16 cellular contexts compared by ENCODE assay signal in the genomic region with DNA sequence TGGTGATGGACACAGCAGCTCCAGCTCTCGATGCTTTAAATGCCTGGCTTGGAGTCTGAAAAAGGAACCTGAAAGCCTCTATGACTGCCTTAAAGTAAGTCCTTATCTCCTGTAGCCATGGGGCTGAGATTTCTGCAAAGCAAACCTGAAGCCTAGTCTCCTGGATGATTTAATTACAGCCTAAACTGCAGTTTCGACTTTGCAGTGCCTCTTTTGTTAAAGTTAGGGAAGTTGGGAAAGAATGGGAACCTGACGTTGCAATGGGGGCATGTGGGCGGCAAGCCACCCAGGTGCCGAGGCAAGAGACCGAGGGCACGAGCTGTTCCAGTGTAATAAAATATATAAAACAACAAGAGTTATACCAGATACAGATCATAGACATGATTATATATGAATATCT. TPM values are rescaled to one million over a fixed set of nuclear protein-coding genes. Genes with fewer than 3 reads are reported as not detected.
DNase-seq lines count a peak whose midpoint lies in the region; ATAC-seq, FAIRE-seq and TF ChIP-seq lines count a peak whose summit lies in the region.
"Had no signal": no experiment of that assay in that cellular context is flagged by ENCODE, and none has a peak within 500 bp of the region (broad histone marks: within the 10 kb centered on the region; RNA-seq: fewer than 3 reads in every experiment).

No MANE protein-coding gene starts in this region.

- FAIRE-seq in astrocyte (lab: Jason Lieb, UNC) = no peak

- peaks cover 9% of the 10 kb centered on the region for H3K27me3 Mint-ChIP-seq in activated CD4-positive, alpha-beta T cell treated with anti-CD3 and anti-CD28 coated beads, Interleukin-2, amount 10 ng/mL, durations not matched to agents 7 days and 5 days
- H3K27me3 Mint-ChIP-seq in astrocyte (ENCODE audit: low read depth, unreplicated experiment) = no peaks in the 10 kb centered on the region

- no peaks in the 10 kb centered on the region for H3K9me3 ChIP-seq in astrocyte (ENCODE audit: insufficient read depth, low read depth, low read length)
- H3K9me3 ChIP-seq in smooth muscle cell (replicated peaks; ENCODE audit: low read depth) = no peaks in the 10 kb centered on the region
- H3K9me3 ChIP-seq: breast epithelium, ovary had no signal

- WGBS in smooth muscle cell (ENCODE audit: low lambda C conversion rate) = 81% methylated on average over 7 of the region's 7 CpGs

- H3K4me1 ChIP-seq in KMS-11 (ENCODE audit: low read depth, poor library complexity, severe bottlenecking) = peaks cover 19% of the 10 kb centered on the region
- peaks cover 7% of the 10 kb centered on the region for H3K4me1 ChIP-seq in astrocyte (ENCODE audit: insufficient read depth, low read length)
- peaks cover 8% of the 10 kb centered on the region for H3K4me1 ChIP-seq in smooth muscle cell (ENCODE audit: low read depth)

- ATAC-seq in esophagus mucosa = no peak

- H3K36me3 ChIP-seq in KMS-11 (ENCODE audit: insufficient read depth) = no peaks in the 10 kb centered on the region
- no peaks in the 10 kb centered on the region for H3K36me3 ChIP-seq in astrocyte (ENCODE audit: insufficient read depth, low read length)
- no peaks in the 10 kb centered on the region for H3K36me3 ChIP-seq in smooth muscle cell (ENCODE audit: low read depth)
- H3K36me3 ChIP-seq: breast epithelium, ovary had no signal

- peaks cover 16% of the 10 kb centered on the region for H3F3A ChIP-seq in smooth muscle cell (ENCODE audit: low read depth)

- POLR2A ChIA-PET in activated CD4-positive, alpha-beta T cell treated with anti-CD3 and anti-CD28 coated beads, Interleukin-2, amount 10 ng/mL, durations not matched to agents 7 days and 5 days (lab: Charles Lee) = interaction anchor here (0.6 kb wide), 1 partner anchor 1244 kb away, joined by 3 read pairs; no protein-coding TSS in a partner anchor

- H3K4me3 ChIP-seq in KMS-11 (IDR thresholded peaks at IDR 0.05; ENCODE audit: insufficient read depth, low read depth, low read length) = no peak overlapping the region
- no peak overlapping the region for H3K4me3 ChIP-seq in astrocyte (ENCODE audit: insufficient read depth, low read depth, low read length)
- H3K4me3 ChIP-seq in smooth muscle cell = no peak overlapping the region
- H3K4me3 ChIP-seq: breast epithelium, lung, ovary had no signal

- CTCF ChIA-PET in activated CD4-positive, alpha-beta T cell treated with anti-CD3 and anti-CD28 coated beads, Interleukin-2, amount 10 ng/mL, durations not matched to agents 7 days and 5 days (lab: Charles Lee) = interaction anchor here (2.2 kb wide), 1 partner anchor 99 kb away, joined by 5 read pairs; no protein-coding TSS in a partner anchor

- H3K4me2 ChIP-seq in KMS-11 (peak overlapping the region; percentile 67), astrocyte (ENCODE audit: low read length) (no peak overlapping the region), smooth muscle cell (no peak overlapping the region)

- H3K9ac ChIP-seq in KMS-11 (no peak overlapping the region), astrocyte (ENCODE audit: low read length) (no peak overlapping the region), smooth muscle cell (ENCODE audit: low read depth) (peak overlapping the region; percentile 10)

- H3K27me3 ChIP-seq in KMS-11 (ENCODE audit: insufficient read depth, low read depth) (no peaks in the 10 kb centered on the region; the same call in 1 of the 2 replicates), astrocyte (ENCODE audit: insufficient read depth, low read length) (no peaks in the 10 kb centered on the region), smooth muscle cell (ENCODE audit: low read depth) (no peaks in the 10 kb centered on the region)
- H3K27me3 ChIP-seq: breast epithelium, ovary had no signal

- H4K20me1 ChIP-seq in KMS-11 (ENCODE audit: insufficient read depth) (no peaks in the 10 kb centered on the region), astrocyte (ENCODE audit: insufficient read depth, low read length) (no peaks in the 10 kb centered on the region), smooth muscle cell (ENCODE audit: low read depth) (no peaks in the 10 kb centered on the region)

- H3K4me3 Mint-ChIP-seq in activated CD4-positive, alpha-beta T cell treated with anti-CD3 and anti-CD28 coated beads, Interleukin-2, amount 10 ng/mL, durations not matched to agents 7 days and 5 days = no peak overlapping the region
- no peak overlapping the region for H3K4me3 Mint-ChIP-seq in astrocyte (ENCODE audit: unreplicated experiment)
- H3K4me3 Mint-ChIP-seq: activated CD4-positive, alpha-beta memory T cell treated with anti-CD3 and anti-CD28 coated beads, Interleukin-2, amount 10 ng/mL, durations not matched to agents 7 days and 5 days; dendritic cell treated with granulocyte-macrophage colony-stimulating factor and Interleukin-4, amounts not matched to agents 40 ng/mL and 50 ng/mL, for 4 days had no signal

- H3K9me3 Mint-ChIP-seq in activated CD4-positive, alpha-beta T cell treated with anti-CD3 and anti-CD28 coated beads, Interleukin-2, amount 10 ng/mL, durations not matched to agents 7 days and 5 days = no peaks in the 10 kb centered on the region
- H3K9me3 Mint-ChIP-seq in astrocyte (ENCODE audit: unreplicated experiment) = peaks cover 1% of the 10 kb centered on the region
- H3K9me3 Mint-ChIP-seq: activated CD4-positive, alpha-beta memory T cell treated with anti-CD3 and anti-CD28 coated beads, Interleukin-2, amount 10 ng/mL, durations not matched to agents 7 days and 5 days; dendritic cell treated with granulocyte-macrophage colony-stimulating factor and Interleukin-4, amounts not matched to agents 40 ng/mL and 50 ng/mL, for 4 days had no signal

- peak overlapping the region; percentile 17 for H3K27ac Mint-ChIP-seq in activated CD4-positive, alpha-beta T cell treated with anti-CD3 and anti-CD28 coated beads, Interleukin-2, amount 10 ng/mL, durations not matched to agents 7 days and 5 days
- H3K27ac Mint-ChIP-seq in astrocyte (ENCODE audit: unreplicated experiment) = peak overlapping the region; percentile 87
- H3K27ac Mint-ChIP-seq: activated CD4-positive, alpha-beta memory T cell treated with anti-CD3 and anti-CD28 coated beads, Interleukin-2, amount 10 ng/mL, durations not matched to agents 7 days and 5 days had no signal

- H3K79me2 ChIP-seq in KMS-11 (ENCODE audit: insufficient read depth, low read depth) (no peaks in the 10 kb centered on the region), astrocyte (ENCODE audit: insufficient read depth, low read length) (no peaks in the 10 kb centered on the region), smooth muscle cell (ENCODE audit: low read depth) (no peaks in the 10 kb centered on the region)

- H3K4me1 Mint-ChIP-seq in activated CD4-positive, alpha-beta T cell treated with anti-CD3 and anti-CD28 coated beads, Interleukin-2, amount 10 ng/mL, durations not matched to agents 7 days and 5 days = peaks cover 23% of the 10 kb centered on the region
- peaks cover 18% of the 10 kb centered on the region for H3K4me1 Mint-ChIP-seq in astrocyte (ENCODE audit: low read depth, unreplicated experiment)

- DNase-seq in activated CD4-positive, alpha-beta T cell treated with anti-CD3 and anti-CD28 coated beads, Interleukin-2, amount 10 ng/mL, durations not matched to agents 7 days and 5 days = no peak
- no peak for DNase-seq in activated CD4-positive, alpha-beta T cell treated with anti-CD3 and anti-CD28 coated beads for 4 hours
- DNase-seq in astrocyte (ENCODE audit: low read depth) = no peak
- DNase-seq in smooth muscle cell (lab: John Stamatoyannopoulos, UW; ENCODE audit: unreplicated experiment) = no peak
- DNase-seq in NCI-H774 (lab: John Stamatoyannopoulos, UW) = no peak
- no peak for DNase-seq in NCI-H187 (lab: John Stamatoyannopoulos, UW)
- DNase-seq: DMS79, H7, NCI-H446 treated with DMSO at 0.1 percent for 48 hours had no signal

- no peak overlapping the region for H2AFZ ChIP-seq in KMS-11 (ENCODE audit: low read depth)
- no peak overlapping the region for H2AFZ ChIP-seq in astrocyte (ENCODE audit: low read depth, low read length)
- H2AFZ ChIP-seq in smooth muscle cell (ENCODE audit: low read depth) = no peak overlapping the region

- peaks cover 1% of the 10 kb centered on the region for H3K36me3 Mint-ChIP-seq in activated CD4-positive, alpha-beta T cell treated with anti-CD3 and anti-CD28 coated beads, Interleukin-2, amount 10 ng/mL, durations not matched to agents 7 days and 5 days (ENCODE audit: low read depth)
- H3K36me3 Mint-ChIP-seq in astrocyte (ENCODE audit: low read depth, unreplicated experiment) = no peaks in the 10 kb centered on the region

- H3K27ac ChIP-seq in KMS-11 (peak overlapping the region; percentile 42), astrocyte (ENCODE audit: low read depth, low read length) (no peak overlapping the region), smooth muscle cell (ENCODE audit: low read depth) (peak overlapping the region; percentile 89)

- TF ChIP-seq CTCF in KMS-11 (conservative IDR thresholded peaks at IDR 0.05; ENCODE audit: low read depth, low read length) = no peak
- TF ChIP-seq CTCF in astrocyte (IDR thresholded peaks at IDR 0.05; ENCODE audit: insufficient read depth, low read depth, low read length) = no peak
- TF ChIP-seq CTCF in smooth muscle cell (IDR thresholded peaks at IDR 0.05; ENCODE audit: borderline replicate concordance, insufficient read depth, poor library complexity, severe bottlenecking) = no peak

RNA-seq across cellular contexts. Expression of a gene that starts 11.7 kb away (rescaled TPM):
- total RNA-seq in activated CD4-positive, alpha-beta T cell treated with anti-CD3 and anti-CD28 coated beads, Interleukin-2, amount 10 ng/mL, durations not matched to agents 7 days and 5 days = 1 to 10 TPM; 7.9 to 8.4 TPM
- total RNA-seq in astrocyte (11.0 and 13.5 TPM in 2 replicates), smooth muscle cell (9.1 and 9.5 TPM in 2 replicates), esophagus mucosa (5.0 TPM)
- 6.8 and 12.5 TPM in 2 replicates for polyA plus RNA-seq in smooth muscle cell

RNA-seq across cellular contexts. Expression of a gene that starts 53.0 kb away (rescaled TPM):
- total RNA-seq in activated CD4-positive, alpha-beta T cell treated with anti-CD3 and anti-CD28 coated beads, Interleukin-2, amount 10 ng/mL, durations not matched to agents 7 days and 5 days = 10 to 100 TPM; 78.3 to 79.4 TPM
- 39.0 and 39.2 TPM in 2 replicates for total RNA-seq in astrocyte
- 24.6 and 25.8 TPM in 2 replicates for total RNA-seq in smooth muscle cell
- polyA plus RNA-seq in smooth muscle cell = 14.4 and 16.0 TPM in 2 replicates
- total RNA-seq in esophagus mucosa = 26.2 TPM

RNA-seq across cellular contexts. Expression of a gene that starts 56.4 kb away (rescaled TPM):
- not detected for total RNA-seq in activated CD4-positive, alpha-beta T cell treated with anti-CD3 and anti-CD28 coated beads, Interleukin-2, amount 10 ng/mL, durations not matched to agents 7 days and 5 days
- 43.0 and 54.3 TPM in 2 replicates for total RNA-seq in astrocyte
- 23.0 and 30.1 TPM in 2 replicates for total RNA-seq in smooth muscle cell
- 73.3 and 77.4 TPM in 2 replicates for polyA plus RNA-seq in smooth muscle cell
- 1.5 TPM for total RNA-seq in esophagus mucosa
- total RNA-seq: activated CD4-positive, alpha-beta memory T cell treated with anti-CD3 and anti-CD28 coated beads, Interleukin-2, amount 10 ng/mL, durations not matched to agents 7 days and 5 days had no signal
